ENCODE assay signal across 17 cellular contexts in genomic region chr14:63663428-63664142, GRCh38. TPM values are rescaled to one million over a fixed set of nuclear protein-coding genes. Genes with fewer than 3 reads are reported as not detected.
DNase-seq lines count a peak whose midpoint lies in the region; ATAC-seq, FAIRE-seq and TF ChIP-seq lines count a peak whose summit lies in the region.
"Had no signal": no experiment of that assay in that cellular context is flagged by ENCODE, and none has a peak within 500 bp of the region (broad histone marks: within the 10 kb centered on the region; RNA-seq: fewer than 3 reads in every experiment).

No MANE protein-coding gene starts in this region.

- 95% methylated on average over 12 of the region's 12 CpGs for WGBS in right cardiac atrium
- 92% methylated on average over 12 of the region's 12 CpGs for WGBS in aorta, 2 donors

- peak; percentile 88 for FAIRE-seq in urothelium cell line (lab: Jason Lieb, UNC)

- H3K27ac Mint-ChIP-seq in T-cell = no peak overlapping the region
- H3K27ac Mint-ChIP-seq: effector memory CD8-positive, alpha-beta T cell; mesothelial cell of epicardium had no signal

- H3K36me3 ChIP-seq in aorta (ENCODE audit: control insufficient read depth in 1 of 2, insufficient read depth in 2 of 2, low read length in 1 of 2) = no peaks in the 10 kb centered on the region
- H3K36me3 ChIP-seq: breast epithelium had no signal

- H3K27ac ChIP-seq in right cardiac atrium (ENCODE audit: low read length) (no peak overlapping the region), RWPE1 (no peak overlapping the region), aorta (ENCODE audit: low read depth in 1 of 2, low read length in 2 of 2) (no peak overlapping the region)
- H3K27ac ChIP-seq: breast epithelium, spleen had no signal

- no peaks in the 10 kb centered on the region for H3K27me3 Mint-ChIP-seq in T-cell
- H3K27me3 Mint-ChIP-seq: effector memory CD8-positive, alpha-beta T cell had no signal

- intact Hi-C loops in right cardiac atrium (cut with DNase I) = no loop called here
- intact Hi-C loops in Right ventricle myocardium superior (cut with DNase I) = no loop called here
- intact Hi-C loops in aorta (cut with DNase I) = no loop called here

- H3K9me3 ChIP-seq in right cardiac atrium (ENCODE audit: control insufficient read depth, low read length) (no peaks in the 10 kb centered on the region), aorta (ENCODE audit: control insufficient read depth, low read length) (no peaks in the 10 kb centered on the region)
- H3K9me3 ChIP-seq: breast epithelium, spleen had no signal

- H3K4me3 ChIP-seq in right cardiac atrium (ENCODE audit: low read length) (no peak overlapping the region), aorta (ENCODE audit: low read length in 2 of 2) (no peak overlapping the region)
- H3K4me3 ChIP-seq: breast epithelium, spleen had no signal

- no peaks in the 10 kb centered on the region for H3K9me3 Mint-ChIP-seq in T-cell
- H3K9me3 Mint-ChIP-seq: effector memory CD8-positive, alpha-beta T cell; mesothelial cell of epicardium had no signal

- peaks cover 0 to 5% (median 0%) of the 10 kb centered on the region in 3 donors for H3K4me1 Mint-ChIP-seq in T-cell

- peaks cover 4% of the 10 kb centered on the region for H3K36me3 Mint-ChIP-seq in T-cell

- POLR2A ChIA-PET in RWPE1 (lab: Yijun Ruan, JAX; ENCODE audit: low non-redundant PET) (no interaction called here), T-cell (lab: Charles Lee) (interaction anchor here in 1 of 2 donors (0.7 kb wide), 1 partner anchor 58 kb away, joined by 3 read pairs; no protein-coding TSS in a partner anchor)

- no peak overlapping the region for H3K4me3 Mint-ChIP-seq in T-cell
- H3K4me3 Mint-ChIP-seq: effector memory CD8-positive, alpha-beta T cell; mesothelial cell of epicardium had no signal

- no peak for TF ChIP-seq CTCF in RWPE1 (conservative IDR thresholded peaks at IDR 0.05; ENCODE audit: low read depth)

- DNase-seq in right cardiac atrium = peak in 1 of 3 donors; percentile 37
- no peak for DNase-seq in Right ventricle myocardium superior
- DNase-seq in RWPE1 (ENCODE audit: low spot score) = peak; percentile 13
- peak; percentile 21 for DNase-seq in iPS-NIHi11 (ENCODE audit: low spot score)
- no peak for DNase-seq in urothelium cell line (ENCODE audit: low spot score)
- no peak for DNase-seq in T-cell
- DNase-seq in aorta = no peak
- DNase-seq: activated gamma-delta T cell treated with Interleukin-2 at 50 U/mL for 16 hours; effector memory CD8-positive, alpha-beta T cell; foreskin melanocyte; NCI-H1048; NCI-H345; spleen; T1000 had no signal

- H3K27me3 ChIP-seq in right cardiac atrium (ENCODE audit: control insufficient read depth, insufficient read depth) (no peaks in the 10 kb centered on the region), aorta (ENCODE audit: control insufficient read depth in 1 of 2, insufficient read depth in 2 of 2, low read length in 1 of 2) (no peaks in the 10 kb centered on the region)
- H3K27me3 ChIP-seq: breast epithelium, spleen had no signal

- CTCF ChIA-PET in RWPE1 (lab: Yijun Ruan, JAX) = interaction anchor here (1.2 kb wide), 1 partner anchor 21 kb away, joined by 5 read pairs; the partner anchor contains the start of gene WDR89
- CTCF ChIA-PET in T-cell (lab: Charles Lee) = interaction anchor here in 1 of 2 donors (0.5 kb wide), 1 partner anchor 281 kb away, joined by 4 read pairs; no protein-coding TSS in a partner anchor

- H3K4me1 ChIP-seq in right cardiac atrium (ENCODE audit: control insufficient read depth, insufficient read depth, low read length) (no peaks in the 10 kb centered on the region), aorta (ENCODE audit: control insufficient read depth in 1 of 2, insufficient read depth in 2 of 2, low read length in 2 of 2) (no peaks in the 10 kb centered on the region)
- H3K4me1 ChIP-seq: breast epithelium, spleen had no signal

- ATAC-seq in right cardiac atrium (peak; percentile 26 to 41), Right ventricle myocardium superior (ENCODE audit: poor library complexity) (no peak), T-cell (replicated peaks in 1 of 4) (no peak), HG02763 (IDR thresholded peaks at IDR 0.05; ENCODE audit: unreplicated experiment) (no peak), aorta (ENCODE audit: low FRiP score) (no peak)
- ATAC-seq: effector memory CD8-positive, alpha-beta T cell had no signal

RNA-seq across cellular contexts. Expression of gene WDR89, which starts 21.9 kb away (rescaled TPM):
- total RNA-seq in right cardiac atrium (1 to 10 TPM; 6.6 to 8.8 (median 7.8) TPM), Right ventricle myocardium superior (5.0 TPM), T-cell (10 to 100 TPM; 12.1 to 31.3 (median 25.7) TPM), aorta (10 to 100 TPM in 1 of 2 donors, 1 to 10 TPM in 1; 7.9 to 12.9 TPM)
- polyA plus RNA-seq in right cardiac atrium (3.2 TPM), aorta (1 to 10 TPM; 3.9 to 5.6 TPM)

Comparison
In these comparisons a context has a peak if more than half of its experiments do, and no peak if none do; other contexts are left out.
1. ATAC-seq: peak in right cardiac atrium (2 of 2); none in Right ventricle myocardium superior (single experiment), T-cell (0 of 4), HG02763 (single experiment) and aorta (single experiment).
2. DNase-seq: peak in RWPE1 (single experiment) and iPS-NIHi11 (single experiment); none in Right ventricle myocardium superior (single experiment), urothelium cell line (single experiment), T-cell (0 of 34) and aorta (0 of 2).